Comparison of ENCODE assay signal across 1 cellular context in the genomic region with DNA sequence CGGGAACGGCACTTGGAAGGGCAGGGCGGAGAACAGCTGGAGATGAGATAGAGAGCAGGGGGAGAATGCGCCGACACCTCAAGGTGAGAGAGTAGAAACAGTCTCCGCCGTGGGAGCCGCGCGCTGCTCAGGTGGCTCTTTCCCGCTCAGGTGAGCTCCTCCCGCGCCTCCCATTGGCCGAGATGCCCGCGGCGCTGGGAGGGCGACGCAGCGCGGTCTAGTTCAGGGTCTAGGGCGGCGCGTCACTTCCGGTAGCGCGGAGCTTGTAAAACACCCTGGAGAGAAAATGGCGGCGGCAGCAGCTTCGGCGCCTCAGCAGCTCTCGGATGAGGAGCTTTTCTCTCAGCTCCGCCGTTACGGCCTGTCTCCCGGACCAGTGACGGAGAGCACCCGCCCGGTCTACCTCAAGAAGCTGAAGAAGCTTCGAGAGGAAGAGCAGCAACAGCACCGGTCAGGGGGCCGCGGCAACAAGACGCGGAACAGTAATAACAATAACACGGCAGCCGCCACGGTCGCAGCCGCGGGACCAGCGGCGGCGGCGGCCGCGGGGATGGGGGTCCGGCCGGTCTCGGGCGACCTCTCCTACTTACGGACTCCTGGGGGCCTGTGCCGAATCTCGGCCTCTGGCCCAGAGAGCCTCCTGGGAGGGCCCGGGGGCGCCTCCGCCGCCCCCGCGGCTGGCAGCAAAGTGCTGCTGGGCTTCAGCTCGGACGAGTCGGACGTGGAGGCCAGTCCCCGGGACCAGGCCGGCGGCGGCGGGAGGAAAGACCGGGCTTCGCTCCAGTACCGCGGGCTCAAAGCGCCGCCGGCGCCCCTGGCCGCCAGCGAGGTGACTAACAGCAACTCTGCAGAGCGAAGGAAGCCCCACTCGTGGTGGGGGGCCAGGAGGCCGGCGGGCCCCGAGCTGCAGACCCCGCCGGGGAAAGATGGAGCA.
TF ChIP-seq lines count a peak whose summit lies in the region.

A gene (plus strand): TSS at position 273 of the 934 bp plus-strand sequence. CDS start 14 bp downstream, at position 287.

TF ChIP-seq in HepG2, 621 proteins besides CTCF, POLR2A, EP300 and RAD21 (continued from another document and continues in another):
- TF ChIP-seq, protein P1, sequence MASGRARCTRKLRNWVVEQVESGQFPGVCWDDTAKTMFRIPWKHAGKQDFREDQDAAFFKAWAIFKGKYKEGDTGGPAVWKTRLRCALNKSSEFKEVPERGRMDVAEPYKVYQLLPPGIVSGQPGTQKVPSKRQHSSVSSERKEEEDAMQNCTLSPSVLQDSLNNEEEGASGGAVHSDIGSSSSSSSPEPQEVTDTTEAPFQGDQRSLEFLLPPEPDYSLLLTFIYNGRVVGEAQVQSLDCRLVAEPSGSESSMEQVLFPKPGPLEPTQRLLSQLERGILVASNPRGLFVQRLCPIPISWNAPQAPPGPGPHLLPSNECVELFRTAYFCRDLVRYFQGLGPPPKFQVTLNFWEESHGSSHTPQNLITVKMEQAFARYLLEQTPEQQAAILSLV (CRISPR knock-in tag; IDR thresholded peaks at IDR 0.05; ENCODE audit: borderline replicate concordance), result peak; percentile 99
- TF ChIP-seq ISL2 (CRISPR knock-in tag; IDR thresholded peaks at IDR 0.05) (peak; percentile 80), RELA (CRISPR knock-in tag; IDR thresholded peaks at IDR 0.05) (no peak; the same call in 1 of the 2 replicates), TP53 (CRISPR knock-in tag; conservative IDR thresholded peaks at IDR 0.05) (peak; percentile 85; the same call in 1 of the 2 replicates), ZFYVE20 (CRISPR knock-in tag; IDR thresholded peaks at IDR 0.05; ENCODE audit: borderline replicate concordance, low read depth) (peak; percentile 98), NAIF1 (CRISPR knock-in tag; IDR thresholded peaks at IDR 0.05; ENCODE audit: borderline replicate concordance) (peak; percentile 90), MXD4 (CRISPR knock-in tag; IDR thresholded peaks at IDR 0.05) (peak; percentile 98), ZNF564 (CRISPR knock-in tag; IDR thresholded peaks at IDR 0.05) (peak; percentile 98), SNAPC2 (CRISPR knock-in tag; IDR thresholded peaks at IDR 0.05) (peak; percentile 97), KMT2A (CRISPR knock-in tag; IDR thresholded peaks at IDR 0.05) (peak; percentile 90), ZNF468 (CRISPR knock-in tag; IDR thresholded peaks at IDR 0.05) (peak; percentile 96), SSRP1 (CRISPR knock-in tag; IDR thresholded peaks at IDR 0.05) (no peak), FOXO1 (CRISPR knock-in tag; IDR thresholded peaks at IDR 0.05) (peak; percentile 70; the same call in 1 of the 2 replicates), ZNF230 (CRISPR knock-in tag; IDR thresholded peaks at IDR 0.05) (peak; percentile 100), ZSCAN9 (CRISPR knock-in tag; IDR thresholded peaks at IDR 0.05; ENCODE audit: borderline replicate concordance) (peak; percentile 99), SP2 (CRISPR knock-in tag; IDR thresholded peaks at IDR 0.05) (peak; percentile 72), STAT5B (CRISPR knock-in tag; IDR thresholded peaks at IDR 0.05) (peak; percentile 94), GPN1 (CRISPR knock-in tag; IDR thresholded peaks at IDR 0.05; ENCODE audit: borderline replicate concordance) (peak; percentile 89; the same call in 1 of the 2 replicates), ZBTB7B (CRISPR knock-in tag; IDR thresholded peaks at IDR 0.05) (peak; percentile 84; the same call in 1 of the 2 replicates), PTBP1 (IDR thresholded peaks at IDR 0.05; ENCODE audit: low read depth, low read length, poor library complexity, severe bottlenecking) (no peak), ZNF616 (CRISPR knock-in tag; IDR thresholded peaks at IDR 0.05; ENCODE audit: low read depth) (peak; percentile 99), ZNF234 (CRISPR knock-in tag; conservative IDR thresholded peaks at IDR 0.05) (peak; percentile 94; the same call in 1 of the 2 replicates), ZNF558 (CRISPR knock-in tag; IDR thresholded peaks at IDR 0.05; ENCODE audit: borderline replicate concordance) (peak; percentile 100), GABPA (IDR thresholded peaks at IDR 0.05; ENCODE audit: low read depth, low read length) (peak; percentile 72), GABPA (CRISPR knock-in tag; IDR thresholded peaks at IDR 0.05; ENCODE audit: low read depth) (peak; percentile 95), RFX5 (IDR thresholded peaks at IDR 0.05; ENCODE audit: low read depth, low read length) (peak; percentile 34; the same call in 1 of the 2 replicates), TSC22D2 (CRISPR knock-in tag; IDR thresholded peaks at IDR 0.05; ENCODE audit: borderline replicate concordance) (peak; percentile 99), ZNF441 (CRISPR knock-in tag; IDR thresholded peaks at IDR 0.05; ENCODE audit: borderline replicate concordance) (peak; percentile 97), FOSL2 (CRISPR knock-in tag; IDR thresholded peaks at IDR 0.05) (peak; percentile 65), ZNF776 (CRISPR knock-in tag; IDR thresholded peaks at IDR 0.05) (peak; percentile 99), SMAD1 (CRISPR knock-in tag; IDR thresholded peaks at IDR 0.05; ENCODE audit: borderline replicate concordance, low read depth) (peak; percentile 95; the same call in 1 of the 2 replicates), ZNF350 (CRISPR knock-in tag; IDR thresholded peaks at IDR 0.05; ENCODE audit: borderline replicate concordance, low read depth) (peak; percentile 95)
- TF ChIP-seq, protein P2, sequence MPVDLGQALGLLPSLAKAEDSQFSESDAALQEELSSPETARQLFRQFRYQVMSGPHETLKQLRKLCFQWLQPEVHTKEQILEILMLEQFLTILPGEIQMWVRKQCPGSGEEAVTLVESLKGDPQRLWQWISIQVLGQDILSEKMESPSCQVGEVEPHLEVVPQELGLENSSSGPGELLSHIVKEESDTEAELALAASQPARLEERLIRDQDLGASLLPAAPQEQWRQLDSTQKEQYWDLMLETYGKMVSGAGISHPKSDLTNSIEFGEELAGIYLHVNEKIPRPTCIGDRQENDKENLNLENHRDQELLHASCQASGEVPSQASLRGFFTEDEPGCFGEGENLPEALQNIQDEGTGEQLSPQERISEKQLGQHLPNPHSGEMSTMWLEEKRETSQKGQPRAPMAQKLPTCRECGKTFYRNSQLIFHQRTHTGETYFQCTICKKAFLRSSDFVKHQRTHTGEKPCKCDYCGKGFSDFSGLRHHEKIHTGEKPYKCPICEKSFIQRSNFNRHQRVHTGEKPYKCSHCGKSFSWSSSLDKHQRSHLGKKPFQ (CRISPR knock-in tag; IDR thresholded peaks at IDR 0.05; ENCODE audit: insufficient replicate concordance), result peak; percentile 97
- TF ChIP-seq, protein P3, sequence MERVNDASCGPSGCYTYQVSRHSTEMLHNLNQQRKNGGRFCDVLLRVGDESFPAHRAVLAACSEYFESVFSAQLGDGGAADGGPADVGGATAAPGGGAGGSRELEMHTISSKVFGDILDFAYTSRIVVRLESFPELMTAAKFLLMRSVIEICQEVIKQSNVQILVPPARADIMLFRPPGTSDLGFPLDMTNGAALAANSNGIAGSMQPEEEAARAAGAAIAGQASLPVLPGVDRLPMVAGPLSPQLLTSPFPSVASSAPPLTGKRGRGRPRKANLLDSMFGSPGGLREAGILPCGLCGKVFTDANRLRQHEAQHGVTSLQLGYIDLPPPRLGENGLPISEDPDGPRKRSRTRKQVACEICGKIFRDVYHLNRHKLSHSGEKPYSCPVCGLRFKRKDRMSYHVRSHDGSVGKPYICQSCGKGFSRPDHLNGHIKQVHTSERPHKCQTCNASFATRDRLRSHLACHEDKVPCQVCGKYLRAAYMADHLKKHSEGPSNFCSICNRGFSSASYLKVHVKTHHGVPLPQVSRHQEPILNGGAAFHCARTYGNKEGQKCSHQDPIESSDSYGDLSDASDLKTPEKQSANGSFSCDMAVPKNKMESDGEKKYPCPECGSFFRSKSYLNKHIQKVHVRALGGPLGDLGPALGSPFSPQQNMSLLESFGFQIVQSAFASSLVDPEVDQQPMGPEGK (CRISPR knock-in tag; IDR thresholded peaks at IDR 0.05), result peak; percentile 39; the same call in 1 of the 2 replicates
- TF ChIP-seq, protein P4, sequence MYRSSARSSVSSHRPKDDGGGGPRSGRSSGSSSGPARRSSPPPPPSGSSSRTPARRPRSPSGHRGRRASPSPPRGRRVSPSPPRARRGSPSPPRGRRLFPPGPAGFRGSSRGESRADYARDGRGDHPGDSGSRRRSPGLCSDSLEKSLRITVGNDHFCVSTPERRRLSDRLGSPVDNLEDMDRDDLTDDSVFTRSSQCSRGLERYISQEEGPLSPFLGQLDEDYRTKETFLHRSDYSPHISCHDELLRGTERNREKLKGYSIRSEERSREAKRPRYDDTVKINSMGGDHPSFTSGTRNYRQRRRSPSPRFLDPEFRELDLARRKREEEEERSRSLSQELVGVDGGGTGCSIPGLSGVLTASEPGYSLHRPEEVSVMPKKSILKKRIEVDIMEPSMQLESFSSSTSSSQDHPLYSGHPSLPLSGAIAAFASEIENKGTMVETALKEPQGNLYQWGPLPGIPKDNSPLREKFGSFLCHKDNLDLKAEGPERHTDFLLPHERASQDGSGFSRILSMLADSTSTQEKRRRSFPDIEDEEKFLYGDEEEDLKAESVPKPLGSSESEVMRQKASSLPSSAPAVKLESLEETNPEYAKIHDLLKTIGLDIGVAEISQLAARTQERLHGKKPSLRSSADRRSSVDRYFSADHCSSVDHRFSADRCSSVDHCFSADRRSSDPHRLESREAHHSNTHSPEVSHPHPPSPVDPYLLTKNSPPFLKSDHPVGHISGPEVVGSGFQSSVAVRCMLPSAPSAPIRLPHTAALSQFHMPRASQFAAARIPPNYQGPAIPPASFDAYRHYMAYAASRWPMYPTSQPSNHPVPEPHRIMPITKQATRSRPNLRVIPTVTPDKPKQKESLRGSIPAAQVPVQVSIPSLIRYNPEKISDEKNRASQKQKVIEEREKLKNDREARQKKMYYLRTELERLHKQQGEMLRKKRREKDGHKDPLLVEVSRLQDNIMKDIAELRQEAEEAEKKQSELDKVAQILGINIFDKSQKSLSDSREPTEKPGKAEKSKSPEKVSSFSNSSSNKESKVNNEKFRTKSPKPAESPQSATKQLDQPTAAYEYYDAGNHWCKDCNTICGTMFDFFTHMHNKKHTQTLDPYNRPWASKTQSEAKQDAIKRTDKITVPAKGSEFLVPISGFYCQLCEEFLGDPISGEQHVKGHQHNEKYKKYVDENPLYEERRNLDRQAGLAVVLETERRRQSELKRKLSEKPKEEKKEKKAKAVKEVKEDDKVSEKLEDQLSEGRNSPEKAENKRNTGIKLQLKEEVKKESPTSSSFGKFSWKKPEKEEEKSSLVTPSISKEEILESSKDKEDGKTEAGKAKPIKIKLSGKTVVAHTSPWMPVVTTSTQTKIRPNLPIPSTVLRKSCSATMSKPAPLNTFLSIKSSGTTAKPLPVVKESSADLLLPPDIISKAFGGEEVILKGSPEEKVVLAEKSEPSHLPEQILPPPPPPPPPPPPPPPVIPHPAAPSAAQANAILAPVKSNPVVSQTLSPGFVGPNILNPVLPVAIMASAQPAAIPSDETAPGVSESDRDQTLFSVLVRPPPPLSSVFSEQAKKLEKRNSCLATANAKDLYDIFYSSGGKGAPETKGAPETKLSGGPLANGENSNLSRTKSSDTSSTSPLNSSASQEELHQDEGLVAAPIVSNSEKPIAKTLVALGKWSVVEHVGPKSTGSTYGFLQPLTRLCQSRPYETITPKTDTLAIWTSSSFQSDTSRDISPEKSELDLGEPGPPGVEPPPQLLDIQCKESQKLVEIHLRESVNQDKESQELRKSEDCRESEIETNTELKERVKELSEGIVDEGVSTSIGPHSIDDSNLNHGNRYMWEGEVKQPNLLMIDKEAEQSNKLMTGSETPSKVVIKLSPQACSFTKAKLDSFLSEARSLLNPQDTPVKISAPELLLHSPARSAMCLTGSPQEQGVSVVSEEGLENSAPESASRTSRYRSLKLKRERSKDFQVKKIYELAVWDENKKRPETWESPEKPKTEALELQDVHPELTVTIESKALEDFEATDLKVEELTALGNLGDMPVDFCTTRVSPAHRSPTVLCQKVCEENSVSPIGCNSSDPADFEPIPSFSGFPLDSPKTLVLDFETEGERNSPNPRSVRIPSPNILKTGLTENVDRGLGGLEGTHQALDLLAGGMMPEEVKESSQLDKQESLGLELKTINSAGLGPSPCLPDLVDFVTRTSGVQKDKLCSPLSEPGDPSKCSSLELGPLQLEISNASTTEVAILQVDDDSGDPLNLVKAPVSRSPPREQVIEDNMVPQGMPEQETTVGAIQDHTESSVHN (CRISPR knock-in tag; IDR thresholded peaks at IDR 0.05), result peak; percentile 99
- TF ChIP-seq, protein P5, sequence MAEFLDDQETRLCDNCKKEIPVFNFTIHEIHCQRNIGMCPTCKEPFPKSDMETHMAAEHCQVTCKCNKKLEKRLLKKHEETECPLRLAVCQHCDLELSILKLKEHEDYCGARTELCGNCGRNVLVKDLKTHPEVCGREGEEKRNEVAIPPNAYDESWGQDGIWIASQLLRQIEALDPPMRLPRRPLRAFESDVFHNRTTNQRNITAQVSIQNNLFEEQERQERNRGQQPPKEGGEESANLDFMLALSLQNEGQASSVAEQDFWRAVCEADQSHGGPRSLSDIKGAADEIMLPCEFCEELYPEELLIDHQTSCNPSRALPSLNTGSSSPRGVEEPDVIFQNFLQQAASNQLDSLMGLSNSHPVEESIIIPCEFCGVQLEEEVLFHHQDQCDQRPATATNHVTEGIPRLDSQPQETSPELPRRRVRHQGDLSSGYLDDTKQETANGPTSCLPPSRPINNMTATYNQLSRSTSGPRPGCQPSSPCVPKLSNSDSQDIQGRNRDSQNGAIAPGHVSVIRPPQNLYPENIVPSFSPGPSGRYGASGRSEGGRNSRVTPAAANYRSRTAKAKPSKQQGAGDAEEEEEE (CRISPR knock-in tag; IDR thresholded peaks at IDR 0.05; ENCODE audit: borderline replicate concordance), result no peak
- TF ChIP-seq, protein P6, sequence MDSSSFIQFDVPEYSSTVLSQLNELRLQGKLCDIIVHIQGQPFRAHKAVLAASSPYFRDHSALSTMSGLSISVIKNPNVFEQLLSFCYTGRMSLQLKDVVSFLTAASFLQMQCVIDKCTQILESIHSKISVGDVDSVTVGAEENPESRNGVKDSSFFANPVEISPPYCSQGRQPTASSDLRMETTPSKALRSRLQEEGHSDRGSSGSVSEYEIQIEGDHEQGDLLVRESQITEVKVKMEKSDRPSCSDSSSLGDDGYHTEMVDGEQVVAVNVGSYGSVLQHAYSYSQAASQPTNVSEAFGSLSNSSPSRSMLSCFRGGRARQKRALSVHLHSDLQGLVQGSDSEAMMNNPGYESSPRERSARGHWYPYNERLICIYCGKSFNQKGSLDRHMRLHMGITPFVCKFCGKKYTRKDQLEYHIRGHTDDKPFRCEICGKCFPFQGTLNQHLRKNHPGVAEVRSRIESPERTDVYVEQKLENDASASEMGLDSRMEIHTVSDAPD (CRISPR knock-in tag; IDR thresholded peaks at IDR 0.05), result peak; percentile 96
- TF ChIP-seq, protein P7, sequence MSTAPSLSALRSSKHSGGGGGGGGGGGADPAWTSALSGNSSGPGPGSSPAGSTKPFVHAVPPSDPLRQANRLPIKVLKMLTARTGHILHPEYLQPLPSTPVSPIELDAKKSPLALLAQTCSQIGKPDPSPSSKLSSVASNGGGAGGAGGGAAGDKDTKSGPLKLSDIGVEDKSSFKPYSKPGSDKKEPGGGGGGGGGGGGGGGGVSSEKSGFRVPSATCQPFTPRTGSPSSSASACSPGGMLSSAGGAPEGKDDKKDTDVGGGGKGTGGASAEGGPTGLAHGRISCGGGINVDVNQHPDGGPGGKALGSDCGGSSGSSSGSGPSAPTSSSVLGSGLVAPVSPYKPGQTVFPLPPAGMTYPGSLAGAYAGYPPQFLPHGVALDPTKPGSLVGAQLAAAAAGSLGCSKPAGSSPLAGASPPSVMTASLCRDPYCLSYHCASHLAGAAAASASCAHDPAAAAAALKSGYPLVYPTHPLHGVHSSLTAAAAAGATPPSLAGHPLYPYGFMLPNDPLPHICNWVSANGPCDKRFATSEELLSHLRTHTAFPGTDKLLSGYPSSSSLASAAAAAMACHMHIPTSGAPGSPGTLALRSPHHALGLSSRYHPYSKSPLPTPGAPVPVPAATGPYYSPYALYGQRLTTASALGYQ (CRISPR knock-in tag; IDR thresholded peaks at IDR 0.05), result peak; percentile 89
- TF ChIP-seq, protein P8, sequence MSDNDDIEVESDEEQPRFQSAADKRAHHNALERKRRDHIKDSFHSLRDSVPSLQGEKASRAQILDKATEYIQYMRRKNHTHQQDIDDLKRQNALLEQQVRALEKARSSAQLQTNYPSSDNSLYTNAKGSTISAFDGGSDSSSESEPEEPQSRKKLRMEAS (IDR thresholded peaks at IDR 0.05), result peak; percentile 100
